1 cellular context compared by ENCODE assay signal in the genomic region with DNA sequence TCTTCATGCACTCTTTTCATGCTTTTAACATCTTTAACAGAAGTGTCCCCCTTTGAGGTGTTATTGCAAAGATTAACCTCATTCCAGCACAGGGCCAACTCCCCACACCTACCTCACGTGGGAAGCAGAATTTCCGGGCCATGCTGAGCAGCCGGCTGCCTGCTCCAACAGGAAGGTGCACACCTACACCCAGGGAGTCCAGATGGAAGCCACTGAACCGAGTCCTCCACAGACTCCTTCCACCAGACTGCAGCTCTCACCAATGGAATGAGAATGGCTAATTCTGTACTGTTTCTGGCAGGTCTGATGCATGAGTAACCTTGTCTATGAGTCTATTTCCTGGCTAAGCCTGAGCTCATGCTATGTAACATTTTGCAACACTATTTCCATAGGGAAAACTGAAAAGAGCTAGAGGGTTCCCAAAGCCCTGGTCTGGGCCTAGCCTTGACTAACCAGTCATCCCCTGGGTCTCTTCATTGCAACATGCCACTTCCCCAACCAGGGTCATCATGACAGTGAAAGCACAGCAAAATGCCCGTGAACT.
TF ChIP-seq lines count a peak whose summit lies in the region.

No MANE protein-coding gene starts in this region.

TF ChIP-seq in A549, 52 proteins besides CTCF, POLR2A, EP300 and RAD21 (continued from another document):
- no peak for TF ChIP-seq RARB (CRISPR knock-in tag; IDR thresholded peaks at IDR 0.05)
- no peak for TF ChIP-seq SREBF2 (IDR thresholded peaks at IDR 0.05)
- TF ChIP-seq CEBPB (IDR thresholded peaks at IDR 0.05) = peak; percentile 44 to 60; a peak in 2 of 4 replicates
- TF ChIP-seq TFCP2L1 (CRISPR knock-in tag; IDR thresholded peaks at IDR 0.05) = no peak
